In genomic region chr6:134822920-134823430, GRCh38 we compare ENCODE assay signal across 8 cellular contexts.
A peak's percentile ranks its signal among the peaks of the same experiment; 100 is the strongest.
DNase-seq lines count a peak whose midpoint lies in the region; ATAC-seq and TF ChIP-seq lines count a peak whose summit lies in the region.

No MANE protein-coding gene starts in this region.

- CTCF ChIA-PET in CD4-positive, alpha-beta T cell (lab: Charles Lee), result interaction anchor here (0.6 to 3.0 kb wide), 16 partner anchors 116 to 899 kb away, joined by 3 to 25 read pairs (median 4); no protein-coding TSS in a partner anchor

- H3K4me1 ChIP-seq in transverse colon, result peaks cover 0 to 10% (median 1%) of the 10 kb centered on the region in 4 donors

- TF ChIP-seq EP300 in transverse colon (IDR thresholded peaks at IDR 0.05; ENCODE audit: low read depth), result no peak

- no peak overlapping the region for H3K4me3 ChIP-seq in transverse colon

- H3K9me3 Mint-ChIP-seq in CD4-positive, alpha-beta T cell, result no peaks in the 10 kb centered on the region

- no peaks in the 10 kb centered on the region for H3K9me3 ChIP-seq in CD4-positive, alpha-beta T cell (ENCODE audit: control insufficient read depth, low read length)
- H3K9me3 ChIP-seq in transverse colon, result peaks cover 0 to 5% of the 10 kb centered on the region in 2 donors

- TF ChIP-seq POLR2A in transverse colon (IDR thresholded peaks at IDR 0.05), result no peak

- TF ChIP-seq CTCF in CD4-positive, alpha-beta T cell (IDR thresholded peaks at IDR 0.05), result peak; percentile 72
- peak; percentile 70 to 96 (median 84) for TF ChIP-seq CTCF in transverse colon (IDR thresholded peaks at IDR 0.05)

- intact Hi-C loops in CD4-positive, alpha-beta T cell (cut with DNase I, micrococcal nuclease), result loop anchor here (1.0 to 5.0 kb wide), 7 partner anchors 114 to 667 kb away; no protein-coding TSS in a partner anchor
- intact Hi-C loops in transverse colon (cut with DNase I; ENCODE audit: low total_unique reads), result no loop called here

- H3K27ac ChIP-seq in CD4-positive, alpha-beta T cell (ENCODE audit: low read depth, low read length), result no peak overlapping the region
- H3K27ac ChIP-seq in transverse colon, result peak overlapping the region in 1 of 4 donors; percentile 0

- POLR2A ChIA-PET in CD4-positive, alpha-beta T cell (lab: Charles Lee), result no interaction called here

- H3K27me3 Mint-ChIP-seq in CD4-positive, alpha-beta T cell, result no peaks in the 10 kb centered on the region

- peak in 2 of 10 experiments; percentile 3 to 6 for DNase-seq in CD4-positive, alpha-beta T cell
- DNase-seq in NCI-H345 (lab: John Stamatoyannopoulos, UW), result peak; percentile 82
- DNase-seq in activated CD4-positive, alpha-beta T cell treated with anti-CD3 and anti-CD28 coated beads for 4 hours, result peak; percentile 5 to 18
- DNase-seq in myocyte (ENCODE audit: low read depth), result peak; percentile 90
- DNase-seq in transverse colon, result peak; percentile 32

- H3K4me1 Mint-ChIP-seq in CD4-positive, alpha-beta T cell (ENCODE audit: low read depth), result no peaks in the 10 kb centered on the region

- H3K4me3 Mint-ChIP-seq in CD4-positive, alpha-beta T cell, result no peak overlapping the region

- H3K36me3 Mint-ChIP-seq in CD4-positive, alpha-beta T cell (ENCODE audit: low read depth), result no peaks in the 10 kb centered on the region

- H3K27me3 ChIP-seq in CD4-positive, alpha-beta T cell (ENCODE audit: control insufficient read depth, insufficient read depth, low read length), result no peaks in the 10 kb centered on the region
- no peaks in the 10 kb centered on the region for H3K27me3 ChIP-seq in transverse colon

- in situ Hi-C loops in transverse colon (cut with MboI; ENCODE audit: low pct_ligation_motif_present in 1 of 4, low pct_unique_long_range_greater_than_20kb in 1 of 4, low sequenced_read_pairs in 3 of 4), result loop anchor here in 2 of 4 donors (10.0 kb wide), 2 partner anchors 648 to 668 kb away; no protein-coding TSS in a partner anchor

- ATAC-seq in CD4-positive, alpha-beta T cell (ENCODE audit: poor library complexity), result peak; percentile 74
- ATAC-seq in GM19043 (IDR thresholded peaks at IDR 0.05; ENCODE audit: low read depth, unreplicated experiment) (peak; percentile 84), HG03342 (IDR thresholded peaks at IDR 0.05; ENCODE audit: unreplicated experiment) (peak; percentile 93), esophagus mucosa (peak; percentile 74)

- no peak overlapping the region for H3K27ac Mint-ChIP-seq in CD4-positive, alpha-beta T cell

- H3K36me3 ChIP-seq in transverse colon, result no peaks in the 10 kb centered on the region

- 11 to 20% methylated on average over 1 to 10 of the region's 10 CpGs for WGBS in transverse colon (ENCODE audit: low coverage in 1 of 2), 2 donors
